ENCODE assay signal across 17 cellular contexts in genomic region chr19:42471554-42472249, GRCh38. TPM values are rescaled to one million over a fixed set of nuclear protein-coding genes. Genes with fewer than 3 reads are reported as not detected.
A peak's percentile ranks its signal among the peaks of the same experiment; 100 is the strongest.
DNase-seq lines count a peak whose midpoint lies in the region; ATAC-seq and TF ChIP-seq lines count a peak whose summit lies in the region.
"Had no signal": no experiment of that assay in that cellular context is flagged by ENCODE, and none has a peak within 500 bp of the region (broad histone marks: within the 10 kb centered on the region; RNA-seq: fewer than 3 reads in every experiment).

No MANE protein-coding gene starts in this region.

- H3K36me3 ChIP-seq in left lung (no peaks in the 10 kb centered on the region), WERI-Rb-1 (no peaks in the 10 kb centered on the region)

- no peaks in the 10 kb centered on the region for H3K36me3 Mint-ChIP-seq in immature natural killer cell
- H3K36me3 Mint-ChIP-seq: activated naive CD4-positive, alpha-beta T cell treated with anti-CD3 and anti-CD28 coated beads, Interleukin-2, amount 50 U/mL, for 24 hours had no signal

- no peak overlapping the region for H3K4me3 ChIP-seq in left lung
- H3K4me3 ChIP-seq in WERI-Rb-1 (ENCODE audit: low read depth, low read length): no peak overlapping the region
- H3K4me3 ChIP-seq: testis had no signal

- ATAC-seq in left lung: peak; percentile 49

- H3K4me3 Mint-ChIP-seq in immature natural killer cell: no peak overlapping the region
- H3K4me3 Mint-ChIP-seq: activated naive CD4-positive, alpha-beta T cell treated with anti-CD3 and anti-CD28 coated beads, Interleukin-2, amount 50 U/mL, for 24 hours; central memory CD8-positive, alpha-beta T cell had no signal

- peaks cover 0 to 2% (median 0%) of the 10 kb centered on the region in 3 donors for H3K27me3 Mint-ChIP-seq in immature natural killer cell (ENCODE audit: low read depth in 3 of 3)
- H3K27me3 Mint-ChIP-seq: central memory CD8-positive, alpha-beta T cell had no signal

- intact Hi-C loops in left lung (cut with DNase I): no loop called here

- H3K4me1 ChIP-seq in left lung: peaks cover 0 to 21% of the 10 kb centered on the region in 2 donors

- TF ChIP-seq CTCF in C4-2B (conservative IDR thresholded peaks at IDR 0.05): no peak
- TF ChIP-seq CTCF in left lung (IDR thresholded peaks at IDR 0.05): no peak
- no peak for TF ChIP-seq CTCF in WERI-Rb-1 (IDR thresholded peaks at IDR 0.05; ENCODE audit: low read depth, low read length)
- no peak for TF ChIP-seq CTCF in GM10266 (IDR thresholded peaks at IDR 0.05; ENCODE audit: control insufficient read depth, insufficient read depth, low read depth, missing control alignments)

- H3K9me3 ChIP-seq in left lung (no peaks in the 10 kb centered on the region), WERI-Rb-1 (ENCODE audit: severe bottlenecking) (no peaks in the 10 kb centered on the region)
- H3K9me3 ChIP-seq: SK-N-SH, testis had no signal

- H3K4me1 Mint-ChIP-seq in immature natural killer cell: peaks cover 5% of the 10 kb centered on the region in 2 donors
- H3K4me1 Mint-ChIP-seq: central memory CD8-positive, alpha-beta T cell had no signal

- no peak overlapping the region for H3K27ac Mint-ChIP-seq in immature natural killer cell
- H3K27ac Mint-ChIP-seq: activated naive CD4-positive, alpha-beta T cell treated with anti-CD3 and anti-CD28 coated beads, Interleukin-2, amount 50 U/mL, for 24 hours had no signal

- DNase-seq in LHCN-M2 (ENCODE audit: low read depth): peak; percentile 83
- DNase-seq in cerebellum (ENCODE audit: low spot score): peak; percentile 44
- DNase-seq in left lung: no peak
- DNase-seq in putamen (ENCODE audit: low spot score): no peak
- no peak for DNase-seq in WERI-Rb-1
- no peak for DNase-seq in GM10266 (ENCODE audit: extremely low spot score)
- DNase-seq in immature natural killer cell: no peak
- DNase-seq: NCI-H2081, SK-N-SH, testis had no signal

- H3K27ac ChIP-seq in C4-2B (peak overlapping the region; percentile 55), left lung (no peak overlapping the region), WERI-Rb-1 (no peak overlapping the region)
- H3K27ac ChIP-seq: KMS-11 had no signal

- H3K9me3 Mint-ChIP-seq in immature natural killer cell: no peaks in the 10 kb centered on the region
- H3K9me3 Mint-ChIP-seq: activated naive CD4-positive, alpha-beta T cell treated with anti-CD3 and anti-CD28 coated beads, Interleukin-2, amount 50 U/mL, for 24 hours; central memory CD8-positive, alpha-beta T cell had no signal

- no peaks in the 10 kb centered on the region for H3K27me3 ChIP-seq in left lung
- no peaks in the 10 kb centered on the region for H3K27me3 ChIP-seq in WERI-Rb-1 (ENCODE audit: insufficient read depth, low read depth, severe bottlenecking)
- H3K27me3 ChIP-seq: testis had no signal

RNA-seq across cellular contexts. Expression of gene CXCL17, which starts 29.0 kb away (rescaled TPM):
- total RNA-seq in LHCN-M2 (2014; rRNA removed) (not detected in 2 replicates), cerebellum (not detected), left lung (100 to 1,000 TPM; 162 to 257 TPM)
- polyA plus RNA-seq in LHCN-M2 (2012): not detected
- polyA plus RNA-seq in immature natural killer cell: not detected
- total RNA-seq: endothelial cell of umbilical vein, osteoblast, testis had no signal
- polyA plus RNA-seq: AG04450, endothelial cell of umbilical vein, SK-N-SH had no signal

RNA-seq across cellular contexts. Expression of gene LIPE, which starts 44.5 kb away (rescaled TPM):
- total RNA-seq in LHCN-M2 (2014; rRNA removed) (2.8 and 3.6 TPM in 2 replicates), cerebellum (13.0 TPM), left lung (1 to 10 TPM; 4.0 to 5.9 TPM)
- 3.2 TPM for polyA plus RNA-seq in LHCN-M2 (2012)
- polyA plus RNA-seq in immature natural killer cell: 1 to 10 TPM; 1.9 to 3.9 (median 2.3) TPM

RNA-seq across cellular contexts. Expression of gene CEACAM1, which starts 56.6 kb away (rescaled TPM):
- total RNA-seq in LHCN-M2 (2014; rRNA removed) (not detected in 2 replicates), cerebellum (0.36 TPM), left lung (10 to 100 TPM; 12.4 to 24.0 TPM)
- not detected for polyA plus RNA-seq in LHCN-M2 (2012)
- polyA plus RNA-seq in immature natural killer cell: not detected
- total RNA-seq: osteoblast had no signal
- polyA plus RNA-seq: AG04450 had no signal

Comparison
In these comparisons a context has a peak if more than half of its experiments do, and no peak if none do; other contexts are left out.
1. DNase-seq: peak in LHCN-M2 (single experiment) and cerebellum (single experiment); none in left lung (0 of 2), putamen (single experiment), WERI-Rb-1 (single experiment), GM10266 (single experiment) and immature natural killer cell (0 of 3).
2. RNA of gene CXCL17, which starts 29.0 kb away (total RNA-seq): 162 to 257 TPM in left lung; not detected in cerebellum (single experiment) and not detected in LHCN-M2; every median in the first group is over 100 times any median in the second.